21 cellular contexts compared by ENCODE assay signal in the genomic region with DNA sequence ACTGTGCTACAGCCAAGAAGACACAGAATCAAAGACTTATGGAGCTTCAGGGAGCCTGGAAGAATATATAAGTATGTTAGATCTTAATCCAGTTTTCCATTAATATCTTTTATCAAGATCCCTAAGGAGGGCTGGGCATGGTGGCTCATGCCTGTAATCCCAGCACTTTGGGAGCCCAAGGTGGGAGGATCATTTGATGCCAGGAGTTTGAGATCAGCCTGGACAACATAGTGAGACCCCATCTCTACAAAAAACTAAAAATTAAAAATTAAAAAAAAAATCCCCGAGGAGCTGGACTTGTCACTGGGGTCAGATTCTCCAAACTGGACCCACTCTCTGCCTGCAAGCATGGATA.
DNase-seq lines count a peak whose midpoint lies in the region; ATAC-seq, FAIRE-seq and TF ChIP-seq lines count a peak whose summit lies in the region.
"Had no signal": no experiment of that assay in that cellular context is flagged by ENCODE, and none has a peak within 500 bp of the region (broad histone marks: within the 10 kb centered on the region; RNA-seq: fewer than 3 reads in every experiment).

No MANE protein-coding gene starts in this region.

- no peak for FAIRE-seq in K562 (lab: Jason Lieb, UNC)

- no TSS peak for BruUV-seq in K562 (replicated peaks; lab: Mats Ljungman, UMichigan)

- intact Hi-C loops in K562 (cut with micrococcal nuclease) = loop anchor here (1.0 kb wide), 1 partner anchor 75 kb away; no protein-coding TSS in a partner anchor
- intact Hi-C loops in tibial artery (cut with DNase I; ENCODE audit: low total_unique reads) = loop anchor here (5.0 to 10.0 kb wide), 3 partner anchors 115 to 797 kb away; partner anchors contain the start of gene CDC42BPA
- intact Hi-C loops in activated CD4-positive, alpha-beta memory T cell treated with anti-CD3 and anti-CD28 coated beads for 36 hours (cut with micrococcal nuclease) = no loop called here

- H3K27ac ChIP-seq in K562 (ENCODE audit: extremely low read depth, low read depth, low read length) = peak overlapping the region; percentile 64; the same call in 1 of the 3 replicates
- peak overlapping the region; percentile 96 for H3K27ac ChIP-seq in mesodermal cell (ENCODE audit: low read depth, low read length, severe bottlenecking)
- H3K27ac ChIP-seq in tibial artery = peak overlapping the region; percentile 60 to 73
- H3K27ac ChIP-seq: colonic mucosa, foreskin keratinocyte had no signal

- no peak for TF ChIP-seq CTCF in HFFc6 (IDR thresholded peaks at IDR 0.05)
- TF ChIP-seq CTCF in K562 (IDR thresholded peaks at IDR 0.05 in 2 of 3, conservative IDR thresholded peaks at IDR 0.05 in 1 of 3; ENCODE audit: insufficient read depth in 2 of 3, low read depth in 1 of 3, low read length in 3 of 3) = no peak
- TF ChIP-seq CTCF in tibial artery (IDR thresholded peaks at IDR 0.05) = no peak

- H3K27ac Mint-ChIP-seq in HFFc6 = peak overlapping the region; percentile 65
- H3K27ac Mint-ChIP-seq in activated CD4-positive, alpha-beta memory T cell treated with anti-CD3 and anti-CD28 coated beads for 36 hours = no peak overlapping the region
- H3K27ac Mint-ChIP-seq: activated B cell treated with CpG ODN at 0.5 μM for 24 hours; activated CD8-positive, alpha-beta T cell treated with anti-CD3 and anti-CD28 coated beads for 36 hours; activated naive CD4-positive, alpha-beta T cell treated with anti-CD3 and anti-CD28 coated beads for 36 hours; activated T-cell treated with anti-CD3 and anti-CD28 coated beads, Interleukin-2, amount 50 U/mL, for 24 hours; memory B cell; naive thymus-derived CD8-positive, alpha-beta T cell had no signal

- H2AFZ ChIP-seq in K562 (ENCODE audit: low read depth, low read length) = peak overlapping the region; percentile 96

- POLR2A ChIA-PET in K562 (lab: Yijun Ruan, JAX) = interaction anchor here (1.0 kb wide), 1 partner anchor 195 kb away, joined by 3 read pairs; no protein-coding TSS in a partner anchor
- POLR2A ChIA-PET in activated CD4-positive, alpha-beta memory T cell treated with anti-CD3 and anti-CD28 coated beads for 36 hours (lab: Charles Lee) = no interaction called here
- POLR2A ChIA-PET in HEK293T (lab: Yijun Ruan, JAX) = no interaction called here

- CTCF ChIA-PET in K562 (lab: Yijun Ruan, JAX; ENCODE audit: low intra/inter-chr PET ratio) (interaction anchor here (1.0 kb wide), 1 partner anchor 198 kb away, joined by 4 read pairs; no protein-coding TSS in a partner anchor), HEK293T (lab: Yijun Ruan, JAX) (no interaction called here)
- CTCF ChIA-PET in activated CD4-positive, alpha-beta memory T cell treated with anti-CD3 and anti-CD28 coated beads for 36 hours (lab: Charles Lee) = no interaction called here

- peak overlapping the region; percentile 67 for H3K4me3 Mint-ChIP-seq in HFFc6
- no peak overlapping the region for H3K4me3 Mint-ChIP-seq in activated CD4-positive, alpha-beta memory T cell treated with anti-CD3 and anti-CD28 coated beads for 36 hours
- H3K4me3 Mint-ChIP-seq: activated B cell treated with CpG ODN at 0.5 μM for 24 hours; activated CD8-positive, alpha-beta T cell treated with anti-CD3 and anti-CD28 coated beads for 36 hours; activated naive CD4-positive, alpha-beta T cell treated with anti-CD3 and anti-CD28 coated beads for 36 hours; activated T-cell treated with anti-CD3 and anti-CD28 coated beads, Interleukin-2, amount 50 U/mL, for 24 hours; memory B cell; naive thymus-derived CD8-positive, alpha-beta T cell had no signal

- H3K27me3 Mint-ChIP-seq in HFFc6 (ENCODE audit: insufficient read depth) = no peaks in the 10 kb centered on the region; the same call in 1 of the 2 replicates
- peaks cover 10% of the 10 kb centered on the region for H3K27me3 Mint-ChIP-seq in activated CD4-positive, alpha-beta memory T cell treated with anti-CD3 and anti-CD28 coated beads for 36 hours

- no peak for DNase-seq in HFFc6
- no peak for DNase-seq in K562 (ENCODE audit: extremely low read depth in 1 of 4, low spot score in 3 of 4)
- no peak for DNase-seq in tibial artery
- no peak for DNase-seq in activated CD4-positive, alpha-beta memory T cell treated with anti-CD3 and anti-CD28 coated beads for 36 hours
- DNase-seq in T-helper 9 cell = no peak
- DNase-seq in HEK293T (ENCODE audit: extremely low spot score) = no peak
- DNase-seq: activated B cell treated with CpG ODN at 0.5 μM for 24 hours; activated CD8-positive, alpha-beta T cell treated with anti-CD3 and anti-CD28 coated beads for 36 hours; activated naive CD4-positive, alpha-beta T cell treated with anti-CD3 and anti-CD28 coated beads for 36 hours; activated T-cell treated with anti-CD3 and anti-CD28 coated beads, Interleukin-2, amount 50 U/mL, for 24 hours; AML-193; naive thymus-derived CD8-positive, alpha-beta T cell; NCI-H2171; stimulated activated CD4-positive, alpha-beta T cell treated with anti-CD3 and anti-CD28 coated beads, Interleukin-12 subunit alpha, Interleukin-12 subunit beta, amount 100 ng/mL, for 4 hours had no signal

- no peaks in the 10 kb centered on the region for H3K9me1 ChIP-seq in K562 (ENCODE audit: control insufficient read depth, insufficient read depth, low read length)

- H3K4me3 ChIP-seq in K562 (no peak overlapping the region), mesodermal cell (ENCODE audit: extremely low read depth, insufficient read depth, low read length, poor library complexity, severe bottlenecking) (no peak overlapping the region), tibial artery (no peak overlapping the region)
- H3K4me3 ChIP-seq: ascending aorta, colonic mucosa, psoas muscle had no signal

- H3K4me1 ChIP-seq in K562 (replicated peaks in 1 of 2; ENCODE audit: control insufficient read depth in 2 of 2, insufficient read depth in 2 of 2, low read length in 2 of 2) = peaks cover 23 to 43% of the 10 kb centered on the region in 2 experiments
- peaks cover 36% of the 10 kb centered on the region for H3K4me1 ChIP-seq in mesodermal cell (ENCODE audit: control insufficient read depth, insufficient read depth, low read length, poor library complexity, severe bottlenecking)
- peaks cover 0 to 49% (median 29%) of the 10 kb centered on the region in 4 donors for H3K4me1 ChIP-seq in tibial artery
- H3K4me1 ChIP-seq: colonic mucosa, foreskin keratinocyte had no signal

- no peaks in the 10 kb centered on the region for H4K20me1 ChIP-seq in K562 (replicated peaks; ENCODE audit: control insufficient read depth, insufficient read depth, low read length)

- H3K9me3 ChIP-seq in K562 (replicated peaks; ENCODE audit: control insufficient read depth, insufficient read depth, low read depth, low read length) (no peaks in the 10 kb centered on the region), mesodermal cell (ENCODE audit: control insufficient read depth, low read length) (no peaks in the 10 kb centered on the region), tibial artery (no peaks in the 10 kb centered on the region)
- H3K9me3 ChIP-seq: ascending aorta, colonic mucosa, psoas muscle, thoracic aorta had no signal

- peak in 1 of 2 experiments; percentile 3; a peak in 1 of 4 replicates for TF ChIP-seq RAD21 in K562 (CRISPR knock-in tag; conservative IDR thresholded peaks at IDR 0.05 in 1 of 2, IDR thresholded peaks at IDR 0.05 in 1 of 2)

- peak overlapping the region; percentile 40 for H3K4me2 ChIP-seq in K562 (ENCODE audit: insufficient read depth, low read length)

- no peak for TF ChIP-seq EP300 in K562 (IDR thresholded peaks at IDR 0.05; ENCODE audit: low read length)

- no peak for ATAC-seq in K562
- ATAC-seq: activated CD8-positive, alpha-beta T cell treated with anti-CD3 and anti-CD28 coated beads for 36 hours; naive thymus-derived CD8-positive, alpha-beta T cell had no signal

- in situ Hi-C loops in K562 (cut with MboI) = loop anchor here (10.0 kb wide), 3 partner anchors 197 to 797 kb away; no protein-coding TSS in a partner anchor

- H3K27me3 ChIP-seq in K562 (ENCODE audit: control insufficient read depth in 2 of 2, insufficient read depth in 2 of 2, low read length in 2 of 2) (no peaks in the 10 kb centered on the region), tibial artery (no peaks in the 10 kb centered on the region)
- H3K27me3 ChIP-seq: ascending aorta, colonic mucosa had no signal

- 82% methylated on average over 1 of the region's 1 CpG for WGBS in K562 (ENCODE audit: insufficient coverage, low coverage, missing lambda C conversion rate)
- no CpG with 5 or more reads among the region's 1 CpG for WGBS in mesodermal cell (ENCODE audit: insufficient coverage in 2 of 2), 2 experiments

- H3K9ac ChIP-seq in K562 (ENCODE audit: insufficient read depth in 1 of 2, low read depth in 2 of 2, low read length in 2 of 2) = peak overlapping the region in 1 of 2 experiments; percentile 35; a peak in 1 of 4 replicates

- no peak for TF ChIP-seq POLR2A in K562 (conservative IDR thresholded peaks at IDR 0.05)

- peaks cover 58% of the 10 kb centered on the region for H3K4me1 Mint-ChIP-seq in HFFc6 (ENCODE audit: low read depth)
- H3K4me1 Mint-ChIP-seq in activated CD4-positive, alpha-beta memory T cell treated with anti-CD3 and anti-CD28 coated beads for 36 hours (ENCODE audit: low read depth) = no peaks in the 10 kb centered on the region
- H3K4me1 Mint-ChIP-seq: activated B cell treated with CpG ODN at 0.5 μM for 24 hours, memory B cell had no signal

- H3K9me3 Mint-ChIP-seq in HFFc6 = no peaks in the 10 kb centered on the region
- H3K9me3 Mint-ChIP-seq in activated CD4-positive, alpha-beta memory T cell treated with anti-CD3 and anti-CD28 coated beads for 36 hours = no peaks in the 10 kb centered on the region
- H3K9me3 Mint-ChIP-seq: activated B cell treated with CpG ODN at 0.5 μM for 24 hours; activated CD8-positive, alpha-beta T cell treated with anti-CD3 and anti-CD28 coated beads for 36 hours; activated naive CD4-positive, alpha-beta T cell treated with anti-CD3 and anti-CD28 coated beads for 36 hours; activated T-cell treated with anti-CD3 and anti-CD28 coated beads, Interleukin-2, amount 50 U/mL, for 24 hours; memory B cell; naive thymus-derived CD8-positive, alpha-beta T cell had no signal

- H3K36me3 Mint-ChIP-seq in HFFc6 (ENCODE audit: low read depth) = no peaks in the 10 kb centered on the region
- no peaks in the 10 kb centered on the region for H3K36me3 Mint-ChIP-seq in activated CD4-positive, alpha-beta memory T cell treated with anti-CD3 and anti-CD28 coated beads for 36 hours
- H3K36me3 Mint-ChIP-seq: memory B cell; naive thymus-derived CD8-positive, alpha-beta T cell had no signal

- H3K79me2 ChIP-seq in K562 (ENCODE audit: control insufficient read depth, insufficient read depth, low read length) = no peaks in the 10 kb centered on the region; the same call in 2 of the 3 replicates

- H3K36me3 ChIP-seq in K562 (ENCODE audit: control insufficient read depth, insufficient read depth, low read length) (no peaks in the 10 kb centered on the region), mesodermal cell (ENCODE audit: control insufficient read depth, insufficient read depth, low read length) (no peaks in the 10 kb centered on the region), tibial artery (no peaks in the 10 kb centered on the region)
- H3K36me3 ChIP-seq: ascending aorta, colonic mucosa, thoracic aorta had no signal

TF ChIP-seq in K562, 482 proteins besides CTCF, POLR2A, EP300 and RAD21 (continues in another document):
- TF ChIP-seq BCOR (IDR thresholded peaks at IDR 0.05) (peak; percentile 82), GATAD2B (IDR thresholded peaks at IDR 0.05; ENCODE audit: borderline replicate concordance) (no peak)

TF ChIP-seq in HEK293T, 16 proteins besides CTCF, POLR2A, EP300 and RAD21 (continues in another document):
- no peak for TF ChIP-seq NFRKB (IDR thresholded peaks at IDR 0.05)
